Comparison of ENCODE assay signal across 9 cellular contexts in the genomic region with DNA sequence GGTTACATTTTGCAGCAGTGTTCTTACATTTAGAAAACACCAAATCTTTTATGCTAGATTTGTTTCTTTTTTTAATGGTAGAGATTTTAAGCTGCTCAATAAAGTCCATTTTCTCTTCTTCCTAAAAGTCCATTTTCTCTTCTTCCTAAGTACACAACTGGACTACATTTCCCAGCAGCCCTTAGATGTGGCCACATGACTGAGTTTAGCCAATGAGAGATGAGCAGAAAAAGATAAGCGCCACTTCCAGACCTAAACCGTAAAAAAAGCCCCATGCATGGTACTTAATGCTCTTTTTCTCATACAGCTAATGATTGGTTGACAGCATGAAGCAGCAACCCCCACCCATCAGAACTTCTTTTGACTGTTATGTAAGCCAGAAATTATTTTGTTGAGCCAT.
DNase-seq lines count a peak whose midpoint lies in the region; ATAC-seq and TF ChIP-seq lines count a peak whose summit lies in the region.
"Had no signal": no experiment of that assay in that cellular context is flagged by ENCODE, and none has a peak within 500 bp of the region (broad histone marks: within the 10 kb centered on the region; RNA-seq: fewer than 3 reads in every experiment).

No MANE protein-coding gene starts in this region.

- POLR2A ChIA-PET in activated CD4-positive, alpha-beta memory T cell treated with anti-CD3 and anti-CD28 coated beads for 36 hours (lab: Charles Lee), result no interaction called here
- POLR2A ChIA-PET in activated CD4-positive, alpha-beta T cell treated with anti-CD3 and anti-CD28 coated beads for 36 hours (lab: Charles Lee), result no interaction called here

- H3K4me3 ChIP-seq in RWPE2 (ENCODE audit: severe bottlenecking) (no peak overlapping the region), mesendoderm (ENCODE audit: low read length) (no peak overlapping the region)
- H3K4me3 ChIP-seq: heart left ventricle had no signal

- no CpG with 5 or more reads among the region's 2 CpGs for WGBS in mesendoderm (ENCODE audit: extremely low coverage, insufficient coverage, low lambda C conversion rate)

- no peak overlapping the region for H2AK5ac ChIP-seq in mesendoderm (ENCODE audit: low read length)

- no peak for DNase-seq in RWPE2 (ENCODE audit: low spot score)
- DNase-seq in mesendoderm, result peak; percentile 86
- no peak for DNase-seq in activated CD4-positive, alpha-beta memory T cell treated with anti-CD3 and anti-CD28 coated beads for 36 hours
- no peak for DNase-seq in activated CD4-positive, CD25-positive, alpha-beta regulatory T cell treated with anti-CD3 and anti-CD28 coated beads, Interleukin-2, amount 50 U/mL, for 72 hours
- no peak for DNase-seq in H4 (ENCODE audit: low spot score)
- no peak for DNase-seq in activated CD4-positive, alpha-beta T cell treated with anti-CD3 and anti-CD28 coated beads for 36 hours
- DNase-seq: heart left ventricle had no signal

- no peak overlapping the region for H3K9ac ChIP-seq in mesendoderm (ENCODE audit: low read length)

- no peak overlapping the region for H2BK5ac ChIP-seq in mesendoderm (ENCODE audit: low read length)

- H3K4me1 ChIP-seq in RWPE2 (ENCODE audit: insufficient read depth, poor library complexity, severe bottlenecking) (no peaks in the 10 kb centered on the region), mesendoderm (ENCODE audit: control insufficient read depth, low read depth, low read length) (no peaks in the 10 kb centered on the region)

- no peak overlapping the region for H4K5ac ChIP-seq in mesendoderm (ENCODE audit: low read length)

- H3K56ac ChIP-seq in mesendoderm (ENCODE audit: low read length), result no peak overlapping the region

- H2BK15ac ChIP-seq in mesendoderm (replicated peaks; ENCODE audit: low read depth), result no peak overlapping the region

- ATAC-seq in GM19324 (IDR thresholded peaks at IDR 0.05; ENCODE audit: low FRiP score, unreplicated experiment) (peak; percentile 78), HG03066 (IDR thresholded peaks at IDR 0.05; ENCODE audit: low read depth, unreplicated experiment) (peak; percentile 78), RWPE2 (ENCODE audit: low read depth) (peak; percentile 73; the same call in 2 of the 3 replicates)
- no peak for ATAC-seq in activated CD4-positive, alpha-beta T cell treated with anti-CD3 and anti-CD28 coated beads for 36 hours

- H4K8ac ChIP-seq in mesendoderm (ENCODE audit: low read depth, low read length), result no peak overlapping the region

- no peaks in the 10 kb centered on the region for H3K36me3 Mint-ChIP-seq in activated CD4-positive, alpha-beta memory T cell treated with anti-CD3 and anti-CD28 coated beads for 36 hours
- no peaks in the 10 kb centered on the region for H3K36me3 Mint-ChIP-seq in activated CD4-positive, alpha-beta T cell treated with anti-CD3 and anti-CD28 coated beads for 36 hours (ENCODE audit: low read depth)

- H3K79me2 ChIP-seq in mesendoderm (ENCODE audit: control insufficient read depth, insufficient read depth, low read length), result no peaks in the 10 kb centered on the region

- no peaks in the 10 kb centered on the region for H3K9me3 Mint-ChIP-seq in activated CD4-positive, alpha-beta memory T cell treated with anti-CD3 and anti-CD28 coated beads for 36 hours
- peaks cover 4% of the 10 kb centered on the region for H3K9me3 Mint-ChIP-seq in activated CD4-positive, alpha-beta T cell treated with anti-CD3 and anti-CD28 coated beads for 36 hours (ENCODE audit: low read depth)

- H3K4me3 Mint-ChIP-seq in activated CD4-positive, alpha-beta memory T cell treated with anti-CD3 and anti-CD28 coated beads for 36 hours, result no peak overlapping the region
- no peak overlapping the region for H3K4me3 Mint-ChIP-seq in activated CD4-positive, alpha-beta T cell treated with anti-CD3 and anti-CD28 coated beads for 36 hours

- no peaks in the 10 kb centered on the region for H3K36me3 ChIP-seq in RWPE2 (ENCODE audit: low read depth)
- no peaks in the 10 kb centered on the region for H3K36me3 ChIP-seq in mesendoderm (ENCODE audit: control insufficient read depth, insufficient read depth, low read length)
- H3K36me3 ChIP-seq: heart left ventricle had no signal

- H3K27ac ChIP-seq in RWPE2 (ENCODE audit: poor library complexity, severe bottlenecking) (no peak overlapping the region), mesendoderm (ENCODE audit: low read depth, low read length) (no peak overlapping the region)
- H3K27ac ChIP-seq: heart left ventricle had no signal

- intact Hi-C loops in activated CD4-positive, alpha-beta memory T cell treated with anti-CD3 and anti-CD28 coated beads for 36 hours (cut with micrococcal nuclease), result no loop called here
- intact Hi-C loops in activated CD4-positive, alpha-beta T cell treated with anti-CD3 and anti-CD28 coated beads for 36 hours (cut with DNase I, micrococcal nuclease), result no loop called here

- no peaks in the 10 kb centered on the region for H3K27me3 Mint-ChIP-seq in activated CD4-positive, alpha-beta memory T cell treated with anti-CD3 and anti-CD28 coated beads for 36 hours
- peaks cover 2% of the 10 kb centered on the region for H3K27me3 Mint-ChIP-seq in activated CD4-positive, alpha-beta T cell treated with anti-CD3 and anti-CD28 coated beads for 36 hours

- H3K9me3 ChIP-seq in RWPE2 (ENCODE audit: severe bottlenecking), result no peaks in the 10 kb centered on the region

- CTCF ChIA-PET in activated CD4-positive, alpha-beta memory T cell treated with anti-CD3 and anti-CD28 coated beads for 36 hours (lab: Charles Lee), result no interaction called here
- CTCF ChIA-PET in activated CD4-positive, alpha-beta T cell treated with anti-CD3 and anti-CD28 coated beads for 36 hours (lab: Charles Lee), result no interaction called here

- H2BK120ac ChIP-seq in mesendoderm (ENCODE audit: low read depth, low read length), result no peak overlapping the region

- H3K4ac ChIP-seq in mesendoderm (ENCODE audit: low read depth, low read length), result no peak overlapping the region

- no peaks in the 10 kb centered on the region for H3K4me1 Mint-ChIP-seq in activated CD4-positive, alpha-beta memory T cell treated with anti-CD3 and anti-CD28 coated beads for 36 hours (ENCODE audit: low read depth)
- H3K4me1 Mint-ChIP-seq in activated CD4-positive, alpha-beta T cell treated with anti-CD3 and anti-CD28 coated beads for 36 hours, result no peaks in the 10 kb centered on the region

- TF ChIP-seq CTCF in RWPE2 (IDR thresholded peaks at IDR 0.05; ENCODE audit: poor library complexity, severe bottlenecking), result no peak

- H3K79me1 ChIP-seq in mesendoderm (ENCODE audit: low read length), result no peaks in the 10 kb centered on the region

- no peak overlapping the region for H3K4me2 ChIP-seq in mesendoderm (ENCODE audit: low read length)

- no peaks in the 10 kb centered on the region for H3K27me3 ChIP-seq in RWPE2 (ENCODE audit: insufficient read depth, poor library complexity, severe bottlenecking)
- H3K27me3 ChIP-seq in mesendoderm (ENCODE audit: insufficient read depth, low read length, poor library complexity), result no peaks in the 10 kb centered on the region
- H3K27me3 ChIP-seq: heart left ventricle had no signal

- H3K18ac ChIP-seq in mesendoderm (ENCODE audit: low read length), result no peak overlapping the region

- no peak overlapping the region for H3K27ac Mint-ChIP-seq in activated CD4-positive, alpha-beta memory T cell treated with anti-CD3 and anti-CD28 coated beads for 36 hours
- no peak overlapping the region for H3K27ac Mint-ChIP-seq in activated CD4-positive, alpha-beta T cell treated with anti-CD3 and anti-CD28 coated beads for 36 hours

- H3K23ac ChIP-seq in mesendoderm (ENCODE audit: low read length), result no peak overlapping the region
